Comparison of ENCODE assay signal across 13 cellular contexts in genomic region chr1:230141002-230141648, GRCh38.
DNase-seq lines count a peak whose midpoint lies in the region; TF ChIP-seq lines count a peak whose summit lies in the region.
"Had no signal": no experiment of that assay in that cellular context is flagged by ENCODE, and none has a peak within 500 bp of the region (broad histone marks: within the 10 kb centered on the region; RNA-seq: fewer than 3 reads in every experiment).

No MANE protein-coding gene starts in this region.

- peaks cover 92% of the 10 kb centered on the region for H3K79me2 ChIP-seq in ACC112 (ENCODE audit: control insufficient read depth, insufficient read depth, low read length, unreplicated experiment)

- peak; percentile 44 for DNase-seq in GM03348 (ENCODE audit: low spot score)
- peak; percentile 47 to 52 for DNase-seq in foreskin fibroblast
- no peak for DNase-seq in T-helper 9 cell
- no peak for DNase-seq in NCI-H1694 treated with DMSO at 0.1 percent for 48 hours (lab: John Stamatoyannopoulos, UW)
- no peak for DNase-seq in T1000 (lab: John Stamatoyannopoulos, UW)
- DNase-seq in dorsolateral prefrontal cortex, result no peak
- DNase-seq: activated T-cell treated with anti-CD3 and anti-CD28 coated beads for 4 hours; CD8-positive, alpha-beta memory T cell; NCI-H446 treated with DMSO at 0.1 percent for 48 hours had no signal

- H2AFZ ChIP-seq in ACC112 (ENCODE audit: low read length, unreplicated experiment), result no peak overlapping the region

- intact Hi-C loops in dorsolateral prefrontal cortex (cut with DNase I), result no loop called here

- TF ChIP-seq CTCF in WI38 (IDR thresholded peaks at IDR 0.05; ENCODE audit: low read depth, low read length) (no peak), foreskin fibroblast (IDR thresholded peaks at IDR 0.05; ENCODE audit: low read depth, low read length) (no peak), dorsolateral prefrontal cortex (IDR thresholded peaks at IDR 0.05 in 54 of 56, conservative IDR thresholded peaks at IDR 0.05 in 2 of 56; ENCODE audit: low read depth in 1 of 56, partially characterized antibody in 56 of 56) (no peak)

- peak overlapping the region; percentile 28; the same call in 1 of the 2 replicates for H3K4me3 ChIP-seq in ACC112 (ENCODE audit: low read depth, low read length)
- peak overlapping the region; percentile 46 for H3K4me3 ChIP-seq in WI38 (ENCODE audit: low read depth, low read length)
- no peak overlapping the region for H3K4me3 ChIP-seq in foreskin fibroblast (ENCODE audit: low read depth in 1 of 2, low read length in 2 of 2)
- H3K4me3 ChIP-seq in dorsolateral prefrontal cortex, result no peak overlapping the region
- H3K4me3 ChIP-seq: cardiac muscle cell had no signal

- H3K27me3 ChIP-seq in ACC112 (ENCODE audit: insufficient read depth, low read length) (no peaks in the 10 kb centered on the region), dorsolateral prefrontal cortex (no peaks in the 10 kb centered on the region)
- H3K27me3 ChIP-seq: cardiac muscle cell had no signal

- H3K4me1 ChIP-seq in ACC112 (ENCODE audit: control insufficient read depth, insufficient read depth, low read length, unreplicated experiment), result peaks cover 24% of the 10 kb centered on the region

- H3K27ac ChIP-seq in ACC112 (ENCODE audit: low read depth, low read length), result peak overlapping the region; percentile 88
- H3K27ac ChIP-seq in dorsolateral prefrontal cortex, result peak overlapping the region in 4 of 59 donors; percentile 1 to 27 (median 12)
- H3K27ac ChIP-seq: cardiac muscle cell, epithelial cell of prostate had no signal

- H3K36me3 ChIP-seq in ACC112 (ENCODE audit: insufficient read depth, low read length), result no peaks in the 10 kb centered on the region
- H3K36me3 ChIP-seq: cardiac muscle cell had no signal

Comparison
In these comparisons a context has a peak if more than half of its experiments do, and no peak if none do; other contexts are left out.
1. H3K4me3 ChIP-seq: peak in ACC112 (single experiment) and WI38 (single experiment); none in foreskin fibroblast (0 of 2) and dorsolateral prefrontal cortex (0 of 59).
2. DNase-seq: peak in GM03348 (single experiment) and foreskin fibroblast (2 of 2); none in T-helper 9 cell (single experiment), NCI-H1694 treated with DMSO at 0.1 percent for 48 hours (single experiment), T1000 (single experiment) and dorsolateral prefrontal cortex (0 of 10).